13 cellular contexts compared by ENCODE assay signal in the genomic region with DNA sequence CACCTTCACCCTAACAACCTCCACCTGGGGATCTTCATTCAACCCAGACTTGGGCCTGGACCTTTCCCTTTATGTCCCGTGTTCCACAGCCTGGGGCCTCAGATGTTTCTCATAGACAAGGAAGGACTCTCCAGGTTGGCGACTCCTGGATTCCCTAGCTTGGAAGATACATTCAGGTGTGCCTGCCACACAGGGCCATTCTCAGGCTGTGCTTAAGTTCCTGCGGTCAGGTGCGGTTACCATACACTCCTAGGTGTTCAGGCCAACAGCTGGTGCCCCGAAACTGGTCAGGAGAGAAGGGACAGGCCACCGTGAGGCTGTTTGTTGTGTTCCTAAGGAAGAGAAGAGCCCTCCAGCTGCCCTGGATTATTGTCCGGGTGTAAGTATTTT. TPM values are rescaled to one million over a fixed set of nuclear protein-coding genes. Genes with fewer than 3 reads are reported as not detected.
DNase-seq lines count a peak whose midpoint lies in the region; ATAC-seq and TF ChIP-seq lines count a peak whose summit lies in the region.
"Had no signal": no experiment of that assay in that cellular context is flagged by ENCODE, and none has a peak within 500 bp of the region (broad histone marks: within the 10 kb centered on the region; RNA-seq: fewer than 3 reads in every experiment).

No MANE protein-coding gene starts in this region.

- peaks cover 29 to 50% of the 10 kb centered on the region in 2 donors for H3K27me3 Mint-ChIP-seq in stimulated activated naive B cell treated with anti-CD40 and anti-IgM and Interleukin-4, amounts not matched to agents 10 μg/mL and 1 μg/mL and 100 μg/mL, for 72 hours
- H3K27me3 Mint-ChIP-seq in T-helper 17 cell, result peaks cover 74% of the 10 kb centered on the region
- peaks cover 7% of the 10 kb centered on the region for H3K27me3 Mint-ChIP-seq in activated naive CD8-positive, alpha-beta T cell treated with anti-CD3 and anti-CD28 coated beads, Interleukin-2, amount 50 U/mL, for 24 hours

- H3K36me3 ChIP-seq in right atrium auricular region, result peaks cover 18% of the 10 kb centered on the region
- no peaks in the 10 kb centered on the region for H3K36me3 ChIP-seq in OCI-LY7 (ENCODE audit: insufficient read depth, low read length)
- H3K36me3 ChIP-seq: vagina had no signal

- no peaks in the 10 kb centered on the region for H3K27me3 ChIP-seq in right atrium auricular region
- H3K27me3 ChIP-seq: vagina had no signal

- no peaks in the 10 kb centered on the region for H3K79me2 ChIP-seq in OCI-LY7 (ENCODE audit: insufficient read depth, low read depth, low read length)

- no TSS peak for BruUV-seq in OCI-LY7 (replicated peaks; lab: Mats Ljungman, UMichigan)

- H3K27ac ChIP-seq in right atrium auricular region (peak overlapping the region; percentile 90 to 98), OCI-LY7 (ENCODE audit: low read depth, low read length, poor library complexity, severe bottlenecking) (no peak overlapping the region)
- H3K27ac ChIP-seq: C4-2B, vagina had no signal

- ATAC-seq in Right ventricle myocardium superior (ENCODE audit: poor library complexity) (no peak), T-helper 17 cell (no peak)
- no peak for ATAC-seq in stimulated activated naive B cell treated with anti-CD40 and anti-IgM and Interleukin-4, amounts not matched to agents 10 μg/mL and 1 μg/mL and 100 μg/mL, for 72 hours (replicated peaks)
- no peak for ATAC-seq in activated naive CD8-positive, alpha-beta T cell treated with anti-CD3 and anti-CD28 coated beads, Interleukin-2, amount 50 U/mL, for 24 hours

- no peaks in the 10 kb centered on the region for H3K9me3 Mint-ChIP-seq in stimulated activated naive B cell treated with anti-CD40 and anti-IgM and Interleukin-4, amounts not matched to agents 10 μg/mL and 1 μg/mL and 100 μg/mL, for 72 hours
- H3K9me3 Mint-ChIP-seq in activated naive CD8-positive, alpha-beta T cell treated with anti-CD3 and anti-CD28 coated beads, Interleukin-2, amount 50 U/mL, for 24 hours, result no peaks in the 10 kb centered on the region
- H3K9me3 Mint-ChIP-seq: effector memory CD8-positive, alpha-beta T cell had no signal

- CTCF ChIA-PET in OCI-LY7 (lab: Charles Lee; ENCODE audit: unreplicated experiment), result interaction anchor here (0.6 to 1.2 kb wide), 2 partner anchors 13 to 46 kb away, joined by 3 to 4 read pairs; no protein-coding TSS in a partner anchor

- H3K27ac Mint-ChIP-seq in stimulated activated naive B cell treated with anti-CD40 and anti-IgM and Interleukin-4, amounts not matched to agents 10 μg/mL and 1 μg/mL and 100 μg/mL, for 72 hours, result no peak overlapping the region
- H3K27ac Mint-ChIP-seq in T-helper 17 cell, result no peak overlapping the region
- H3K27ac Mint-ChIP-seq in activated naive CD8-positive, alpha-beta T cell treated with anti-CD3 and anti-CD28 coated beads, Interleukin-2, amount 50 U/mL, for 24 hours, result no peak overlapping the region
- H3K27ac Mint-ChIP-seq: activated naive CD8-positive, alpha-beta T cell; effector memory CD8-positive, alpha-beta T cell had no signal

- no peak for TF ChIP-seq CTCF in right atrium auricular region (IDR thresholded peaks at IDR 0.05)
- no peak for TF ChIP-seq CTCF in OCI-LY7 (conservative IDR thresholded peaks at IDR 0.05; ENCODE audit: low read length)

- H3K4me3 ChIP-seq in right atrium auricular region (no peak overlapping the region), OCI-LY7 (ENCODE audit: low read depth, low read length, poor library complexity, severe bottlenecking) (no peak overlapping the region)
- H3K4me3 ChIP-seq: mucosa of descending colon, vagina had no signal

- DNase-seq in right atrium auricular region (ENCODE audit: low spot score) (no peak), Right ventricle myocardium superior (no peak), OCI-LY7 (ENCODE audit: low spot score) (no peak), islet precursor cell (peak; percentile 42), T-helper 17 cell (no peak), NCI-H524 treated with DMSO at 0.1 percent for 48 hours (lab: John Stamatoyannopoulos, UW) (no peak)
- no peak for DNase-seq in stimulated activated naive B cell treated with anti-CD40 and anti-IgM and Interleukin-4, amounts not matched to agents 10 μg/mL and 1 μg/mL and 100 μg/mL, for 72 hours
- DNase-seq in activated naive CD8-positive, alpha-beta T cell treated with anti-CD3 and anti-CD28 coated beads, Interleukin-2, amount 50 U/mL, for 24 hours, result no peak

- H2AFZ ChIP-seq in OCI-LY7 (ENCODE audit: low read length), result peak overlapping the region; percentile 97

- no peaks in the 10 kb centered on the region for H3K36me3 Mint-ChIP-seq in stimulated activated naive B cell treated with anti-CD40 and anti-IgM and Interleukin-4, amounts not matched to agents 10 μg/mL and 1 μg/mL and 100 μg/mL, for 72 hours
- H3K36me3 Mint-ChIP-seq in T-helper 17 cell (ENCODE audit: low read depth), result no peaks in the 10 kb centered on the region
- no peaks in the 10 kb centered on the region for H3K36me3 Mint-ChIP-seq in activated naive CD8-positive, alpha-beta T cell treated with anti-CD3 and anti-CD28 coated beads, Interleukin-2, amount 50 U/mL, for 24 hours (ENCODE audit: low read depth)
- H3K36me3 Mint-ChIP-seq: activated naive CD8-positive, alpha-beta T cell had no signal

- H3K9me3 ChIP-seq in right atrium auricular region (no peaks in the 10 kb centered on the region), OCI-LY7 (ENCODE audit: low read length) (no peaks in the 10 kb centered on the region), T-helper 17 cell (ENCODE audit: control insufficient read depth, low read length, poor library complexity, severe bottlenecking) (no peaks in the 10 kb centered on the region)
- H3K9me3 ChIP-seq: mucosa of descending colon, vagina had no signal

- peaks cover 14 to 29% of the 10 kb centered on the region in 2 donors for H3K4me1 Mint-ChIP-seq in stimulated activated naive B cell treated with anti-CD40 and anti-IgM and Interleukin-4, amounts not matched to agents 10 μg/mL and 1 μg/mL and 100 μg/mL, for 72 hours
- peaks cover 6% of the 10 kb centered on the region for H3K4me1 Mint-ChIP-seq in T-helper 17 cell
- peaks cover 12% of the 10 kb centered on the region for H3K4me1 Mint-ChIP-seq in activated naive CD8-positive, alpha-beta T cell treated with anti-CD3 and anti-CD28 coated beads, Interleukin-2, amount 50 U/mL, for 24 hours

- POLR2A ChIA-PET in OCI-LY7 (lab: Charles Lee), result interaction anchor here (0.5 to 1.0 kb wide), 2 partner anchors 22 to 144 kb away, joined by 3 to 5 read pairs; partner anchors contain the start of gene GMPPA

- H3K4me2 ChIP-seq in OCI-LY7 (ENCODE audit: low read length), result peak overlapping the region; percentile 68

- H4K20me1 ChIP-seq in OCI-LY7 (ENCODE audit: insufficient read depth, low read length), result no peaks in the 10 kb centered on the region

- H3K9me2 ChIP-seq in OCI-LY7 (ENCODE audit: insufficient read depth, low read length), result no peaks in the 10 kb centered on the region

- H3K4me3 Mint-ChIP-seq in stimulated activated naive B cell treated with anti-CD40 and anti-IgM and Interleukin-4, amounts not matched to agents 10 μg/mL and 1 μg/mL and 100 μg/mL, for 72 hours, result peak overlapping the region; percentile 14 to 54
- no peak overlapping the region for H3K4me3 Mint-ChIP-seq in T-helper 17 cell
- no peak overlapping the region for H3K4me3 Mint-ChIP-seq in activated naive CD8-positive, alpha-beta T cell treated with anti-CD3 and anti-CD28 coated beads, Interleukin-2, amount 50 U/mL, for 24 hours
- H3K4me3 Mint-ChIP-seq: activated naive CD8-positive, alpha-beta T cell; effector memory CD8-positive, alpha-beta T cell had no signal

- intact Hi-C loops in Right ventricle myocardium superior (cut with DNase I) (loop anchor here (5.0 kb wide), 2 partner anchors 81 to 101 kb away; partner anchors contain the start of genes CHPF and TMEM198), OCI-LY7 (cut with micrococcal nuclease; ENCODE audit: unreplicated experiment) (loop anchor here (5.0 kb wide), 1 partner anchor 241 kb away; no protein-coding TSS in a partner anchor)

- peaks cover 0 to 59% of the 10 kb centered on the region in 2 donors for H3K4me1 ChIP-seq in right atrium auricular region
- H3K4me1 ChIP-seq in OCI-LY7 (ENCODE audit: insufficient read depth, low read length, poor library complexity, severe bottlenecking), result peaks cover 6% of the 10 kb centered on the region

RNA-seq across cellular contexts. Expression of gene SLC4A3, which starts 15.6 kb away (rescaled TPM):
- total RNA-seq in right atrium auricular region, result 100 to 1,000 TPM; 270 to 502 TPM
- 503 TPM for total RNA-seq in Right ventricle myocardium superior
- 0.05 TPM in 1 of 2 replicates, not detected in the other for total RNA-seq in OCI-LY7 (2014; rRNA removed; shearing (Covaris generic))
- not detected in 2 replicates for total RNA-seq in OCI-LY7 (2022)
- under 1 TPM in 1 of 2 donors, not detected in 1; 0.08 TPM for total RNA-seq in T-helper 17 cell

RNA-seq across cellular contexts. Expression of gene STK11IP, which starts 45.4 kb away (rescaled TPM):
- total RNA-seq in right atrium auricular region, result 1 to 10 TPM; 5.5 to 6.6 TPM
- total RNA-seq in Right ventricle myocardium superior, result 15.6 TPM
- 16.5 and 26.5 TPM in 2 replicates for total RNA-seq in OCI-LY7 (2014; rRNA removed; shearing (Covaris generic))
- total RNA-seq in OCI-LY7 (2022), result 30.7 and 37.6 TPM in 2 replicates
- 10 to 100 TPM; 35.8 to 40.6 TPM for total RNA-seq in T-helper 17 cell

Comparison
In these comparisons a context has a peak if more than half of its experiments do, and no peak if none do; other contexts are left out.
1. H3K4me3 Mint-ChIP-seq: peak in stimulated activated naive B cell treated with anti-CD40 and anti-IgM and Interleukin-4, amounts not matched to agents 10 μg/mL and 1 μg/mL and 100 μg/mL, for 72 hours (2 of 2); none in T-helper 17 cell (single experiment) and activated naive CD8-positive, alpha-beta T cell treated with anti-CD3 and anti-CD28 coated beads, Interleukin-2, amount 50 U/mL, for 24 hours (single experiment).
2. RNA of gene SLC4A3, which starts 15.6 kb away (total RNA-seq): 503 TPM in Right ventricle myocardium superior (single experiment) and 270 to 502 TPM in right atrium auricular region; 0.08 TPM in T-helper 17 cell and 0.05 TPM in OCI-LY7; every median in the first group is over 100 times any median in the second.